27 cellular contexts compared by ENCODE assay signal in genomic region chr1:57133686-57134085, GRCh38.
"Had no signal": no experiment of that assay in that cellular context is flagged by ENCODE, and none has a peak within 500 bp of the region (broad histone marks: within the 10 kb centered on the region; RNA-seq: fewer than 3 reads in every experiment).

No MANE protein-coding gene starts in this region.

- H3K27ac Mint-ChIP-seq: activated CD4-positive, alpha-beta memory T cell treated with anti-CD3 and anti-CD28 coated beads for 36 hours; activated naive CD8-positive, alpha-beta T cell treated with anti-CD3 and anti-CD28 coated beads for 36 hours; endodermal cell; memory B cell; nephron progenitor cell; stimulated activated memory B cell treated with anti-CD40 and anti-IgM and Interleukin-4, amounts not matched to agents 10 μg/mL and 1 μg/mL and 100 μg/mL, for 72 hours; T-helper 1 cell treated with Interleukin-12 subunit alpha and Interleukin-12 subunit beta and Interleukin-4 antibody, amounts not matched to agents 30 μg/mL and 1 μg/mL, for 36 hours had no signal

- DNase-seq: activated CD4-positive, alpha-beta memory T cell treated with anti-CD3 and anti-CD28 coated beads for 36 hours; activated CD4-positive, alpha-beta T cell treated with anti-CD3 and anti-CD28 coated beads for 4 hours; activated CD4-positive, CD25-positive, alpha-beta regulatory T cell; activated naive CD4-positive, alpha-beta T cell treated with Interleukin-2 at 50 U/mL for 16 hours; activated naive CD8-positive, alpha-beta T cell treated with anti-CD3 and anti-CD28 coated beads for 36 hours; activated T-cell treated with anti-CD3 and anti-CD28 coated beads, Interleukin-2, amount 50 U/mL, for 48 hours; body of pancreas; colonic mucosa; dorsolateral prefrontal cortex; endodermal cell; hypothalamus; islet precursor cell; left colon; nephron progenitor cell; nucleus accumbens; small intestine; stimulated activated CD4-positive, alpha-beta T cell treated with anti-CD3 and anti-CD28 coated beads, Interleukin-15, amount 100 ng/mL, for 24 hours; stomach; T1000; trophoblast cell had no signal

- H3K4me1 Mint-ChIP-seq: activated naive CD8-positive, alpha-beta T cell treated with anti-CD3 and anti-CD28 coated beads for 36 hours; central memory CD8-positive, alpha-beta T cell; stimulated activated memory B cell treated with anti-CD40 and anti-IgM and Interleukin-4, amounts not matched to agents 10 μg/mL and 1 μg/mL and 100 μg/mL, for 72 hours had no signal

- H3K4me3 Mint-ChIP-seq: activated CD4-positive, alpha-beta memory T cell treated with anti-CD3 and anti-CD28 coated beads for 36 hours; activated naive CD8-positive, alpha-beta T cell treated with anti-CD3 and anti-CD28 coated beads for 36 hours; central memory CD8-positive, alpha-beta T cell; endodermal cell; memory B cell; nephron progenitor cell; stimulated activated memory B cell treated with anti-CD40 and anti-IgM and Interleukin-4, amounts not matched to agents 10 μg/mL and 1 μg/mL and 100 μg/mL, for 72 hours; T-helper 1 cell treated with Interleukin-12 subunit alpha and Interleukin-12 subunit beta and Interleukin-4 antibody, amounts not matched to agents 30 μg/mL and 1 μg/mL, for 36 hours had no signal

- H3K4me3 ChIP-seq: body of pancreas, colonic mucosa, dorsolateral prefrontal cortex, stomach, vagina had no signal

- FAIRE-seq: frontal cortex, small intestine had no signal

- H3K36me3 Mint-ChIP-seq: activated CD4-positive, alpha-beta memory T cell treated with anti-CD3 and anti-CD28 coated beads for 36 hours; activated naive CD8-positive, alpha-beta T cell treated with anti-CD3 and anti-CD28 coated beads for 36 hours; memory B cell; stimulated activated memory B cell treated with anti-CD40 and anti-IgM and Interleukin-4, amounts not matched to agents 10 μg/mL and 1 μg/mL and 100 μg/mL, for 72 hours had no signal

- H3K9me3 Mint-ChIP-seq: activated CD4-positive, alpha-beta memory T cell treated with anti-CD3 and anti-CD28 coated beads for 36 hours; activated naive CD8-positive, alpha-beta T cell treated with anti-CD3 and anti-CD28 coated beads for 36 hours; central memory CD8-positive, alpha-beta T cell; endodermal cell; memory B cell; nephron progenitor cell; stimulated activated memory B cell treated with anti-CD40 and anti-IgM and Interleukin-4, amounts not matched to agents 10 μg/mL and 1 μg/mL and 100 μg/mL, for 72 hours; T-helper 1 cell treated with Interleukin-12 subunit alpha and Interleukin-12 subunit beta and Interleukin-4 antibody, amounts not matched to agents 30 μg/mL and 1 μg/mL, for 36 hours had no signal

- H3K27me3 Mint-ChIP-seq: activated CD4-positive, alpha-beta memory T cell treated with anti-CD3 and anti-CD28 coated beads for 36 hours; central memory CD8-positive, alpha-beta T cell; stimulated activated memory B cell treated with anti-CD40 and anti-IgM and Interleukin-4, amounts not matched to agents 10 μg/mL and 1 μg/mL and 100 μg/mL, for 72 hours had no signal

- ATAC-seq: body of pancreas; left colon; sciatic nerve; stimulated activated memory B cell treated with anti-CD40 and anti-IgM and Interleukin-4, amounts not matched to agents 10 μg/mL and 1 μg/mL and 100 μg/mL, for 72 hours had no signal
